Comparison of ENCODE assay signal across 23 cellular contexts in genomic region chr3:4292301-4292700, GRCh38. TPM values are rescaled to one million over a fixed set of nuclear protein-coding genes. Genes with fewer than 3 reads are reported as not detected.
A peak's percentile ranks its signal among the peaks of the same experiment; 100 is the strongest.
DNase-seq lines count a peak whose midpoint lies in the region; ATAC-seq and TF ChIP-seq lines count a peak whose summit lies in the region.
"Had no signal": no experiment of that assay in that cellular context is flagged by ENCODE, and none has a peak within 500 bp of the region (broad histone marks: within the 10 kb centered on the region; RNA-seq: fewer than 3 reads in every experiment).

No MANE protein-coding gene starts in this region.

- H3K4me2 ChIP-seq in neural progenitor cell, result no peak overlapping the region

- H3K27ac ChIP-seq in neural progenitor cell (no peak overlapping the region), coronary artery (no peak overlapping the region)
- H3K27ac ChIP-seq: RWPE1 had no signal

- no peak for DNase-seq in activated naive CD8-positive, alpha-beta T cell treated with anti-CD3 and anti-CD28 coated beads, Interleukin-2, amount 50 U/mL, for 24 hours
- DNase-seq in NCI-H2171 (lab: John Stamatoyannopoulos, UW), result peak; percentile 26
- DNase-seq in NCI-H82 (lab: John Stamatoyannopoulos, UW), result peak; percentile 72
- no peak for DNase-seq in neural progenitor cell (ENCODE audit: low spot score)
- DNase-seq in NCI-H1105 (lab: John Stamatoyannopoulos, UW), result no peak
- no peak for DNase-seq in NCI-H1417 (lab: John Stamatoyannopoulos, UW)
- no peak for DNase-seq in coronary artery (ENCODE audit: low spot score)
- DNase-seq: C1 segment of cervical spinal cord; CD8-positive, alpha-beta memory T cell; DMS153; DND-41; IMR-90; KG1; MM.1S; NCI-H1436; NCI-H187; NCI-H2227 treated with DMSO at 0.1 percent for 48 hours; NCI-H774; SHP77 had no signal

- H4K20me1 ChIP-seq in neural progenitor cell (ENCODE audit: low read depth), result no peaks in the 10 kb centered on the region

- H3K79me2 ChIP-seq in neural progenitor cell (ENCODE audit: low read depth), result no peaks in the 10 kb centered on the region

- no peaks in the 10 kb centered on the region for H3K27me3 Mint-ChIP-seq in activated naive CD8-positive, alpha-beta T cell
- H3K27me3 Mint-ChIP-seq in activated naive CD8-positive, alpha-beta T cell treated with anti-CD3 and anti-CD28 coated beads, Interleukin-2, amount 50 U/mL, for 24 hours, result no peaks in the 10 kb centered on the region
- H3K27me3 Mint-ChIP-seq in neural progenitor cell (ENCODE audit: insufficient read depth, low read depth), result no peaks in the 10 kb centered on the region

- peaks cover 4% of the 10 kb centered on the region for H3K4me1 ChIP-seq in neural progenitor cell

- H3K36me3 ChIP-seq in neural progenitor cell, result no peaks in the 10 kb centered on the region

- H2AFZ ChIP-seq in neural progenitor cell (replicated peaks), result no peak overlapping the region

- H3K9me3 Mint-ChIP-seq in activated naive CD8-positive, alpha-beta T cell (ENCODE audit: low read depth), result no peaks in the 10 kb centered on the region
- H3K9me3 Mint-ChIP-seq in activated naive CD8-positive, alpha-beta T cell treated with anti-CD3 and anti-CD28 coated beads, Interleukin-2, amount 50 U/mL, for 24 hours, result no peaks in the 10 kb centered on the region
- no peaks in the 10 kb centered on the region for H3K9me3 Mint-ChIP-seq in neural progenitor cell
- H3K9me3 Mint-ChIP-seq: CD8-positive, alpha-beta memory T cell had no signal

- no peak overlapping the region for H3K4me3 ChIP-seq in neural progenitor cell
- no peak overlapping the region for H3K4me3 ChIP-seq in coronary artery

- no peak for ATAC-seq in activated naive CD8-positive, alpha-beta T cell treated with anti-CD3 and anti-CD28 coated beads, Interleukin-2, amount 50 U/mL, for 24 hours
- ATAC-seq: HCT116, Panc1 had no signal

- peak overlapping the region; percentile 7 for H3K9ac ChIP-seq in neural progenitor cell

- H3K27ac Mint-ChIP-seq in activated naive CD8-positive, alpha-beta T cell, result peak overlapping the region; percentile 47
- H3K27ac Mint-ChIP-seq in activated naive CD8-positive, alpha-beta T cell treated with anti-CD3 and anti-CD28 coated beads, Interleukin-2, amount 50 U/mL, for 24 hours, result no peak overlapping the region
- no peak overlapping the region for H3K27ac Mint-ChIP-seq in neural progenitor cell

- H3K27me3 ChIP-seq in neural progenitor cell, result no peaks in the 10 kb centered on the region

- H3K4me3 Mint-ChIP-seq in activated naive CD8-positive, alpha-beta T cell, result no peak overlapping the region
- H3K4me3 Mint-ChIP-seq in activated naive CD8-positive, alpha-beta T cell treated with anti-CD3 and anti-CD28 coated beads, Interleukin-2, amount 50 U/mL, for 24 hours, result no peak overlapping the region
- no peak overlapping the region for H3K4me3 Mint-ChIP-seq in neural progenitor cell
- H3K4me3 Mint-ChIP-seq: CD8-positive, alpha-beta memory T cell had no signal

- H3K4me1 Mint-ChIP-seq in activated naive CD8-positive, alpha-beta T cell (ENCODE audit: low read depth), result peaks cover 16% of the 10 kb centered on the region
- H3K4me1 Mint-ChIP-seq in activated naive CD8-positive, alpha-beta T cell treated with anti-CD3 and anti-CD28 coated beads, Interleukin-2, amount 50 U/mL, for 24 hours, result peaks cover 9% of the 10 kb centered on the region
- H3K4me1 Mint-ChIP-seq in neural progenitor cell, result peaks cover 43% of the 10 kb centered on the region

- no peaks in the 10 kb centered on the region for H3F3A ChIP-seq in neural progenitor cell (ENCODE audit: low read depth)

- TF ChIP-seq CTCF in neural progenitor cell (IDR thresholded peaks at IDR 0.05) (no peak), coronary artery (IDR thresholded peaks at IDR 0.05) (no peak)

- H3K36me3 Mint-ChIP-seq in activated naive CD8-positive, alpha-beta T cell, result no peaks in the 10 kb centered on the region
- no peaks in the 10 kb centered on the region for H3K36me3 Mint-ChIP-seq in activated naive CD8-positive, alpha-beta T cell treated with anti-CD3 and anti-CD28 coated beads, Interleukin-2, amount 50 U/mL, for 24 hours (ENCODE audit: low read depth)
- H3K36me3 Mint-ChIP-seq in neural progenitor cell, result no peaks in the 10 kb centered on the region

- H3K9me3 ChIP-seq in neural progenitor cell (ENCODE audit: low read depth), result no peaks in the 10 kb centered on the region

RNA-seq across cellular contexts. Expression of gene SETMAR, which starts 10.9 kb away (rescaled TPM):
- 18.3 and 25.1 TPM in 2 replicates for total RNA-seq in neural progenitor cell (ENCODE audit: low replicate concordance)

Comparison
In these comparisons a context has a peak if more than half of its experiments do, and no peak if none do; other contexts are left out.
1. DNase-seq: peak in NCI-H2171 (single experiment) and NCI-H82 (single experiment); none in activated naive CD8-positive, alpha-beta T cell treated with anti-CD3 and anti-CD28 coated beads, Interleukin-2, amount 50 U/mL, for 24 hours (single experiment), neural progenitor cell (single experiment), NCI-H1105 (single experiment), NCI-H1417 (0 of 3) and coronary artery (single experiment).